In genomic region chr5:116455061-116455460, GRCh38 we compare ENCODE assay signal across 14 cellular contexts.
DNase-seq lines count a peak whose midpoint lies in the region; ATAC-seq and TF ChIP-seq lines count a peak whose summit lies in the region.
"Had no signal": no experiment of that assay in that cellular context is flagged by ENCODE, and none has a peak within 500 bp of the region (broad histone marks: within the 10 kb centered on the region; RNA-seq: fewer than 3 reads in every experiment).

No MANE protein-coding gene starts in this region.

- peaks cover 4 to 24% of the 10 kb centered on the region in 2 donors for H3K4me1 ChIP-seq in thoracic aorta (ENCODE audit: control insufficient read depth in 1 of 2, low read depth in 2 of 2)

- H3K9me3 ChIP-seq in thoracic aorta, result no peaks in the 10 kb centered on the region
- H3K9me3 ChIP-seq: MG63, tibial artery had no signal

- DNase-seq in HT1080 (ENCODE audit: low read depth) (peak; percentile 38), astrocyte of the spinal cord (ENCODE audit: low read depth, low spot score) (peak; percentile 63), kidney glomerular epithelial cell (lab: John Stamatoyannopoulos, UW) (peak; percentile 72), thoracic aorta (ENCODE audit: low spot score) (no peak)
- DNase-seq in activated CD8-positive, alpha-beta memory T cell treated with anti-CD3 and anti-CD28 coated beads for 24 hours, result no peak
- DNase-seq: activated CD4-positive, alpha-beta T cell treated with anti-CD3 and anti-CD28 coated beads, Interleukin-2, amount 10 ng/mL, durations not matched to agents 7 days and 5 days; Calu3; erythroblast; NCI-H2107 had no signal

- no peaks in the 10 kb centered on the region for H3K27me3 ChIP-seq in thoracic aorta (replicated peaks; ENCODE audit: insufficient read depth)
- H3K27me3 ChIP-seq: MG63, tibial artery had no signal

- in situ Hi-C loops in astrocyte of the spinal cord (cut with HindIII; ENCODE audit: low sequenced_read_pairs), result no loop called here

- ATAC-seq in thoracic aorta (ENCODE audit: insufficient number of reproducible peaks, low FRiP score, low read depth) (no peak), GM21737 (IDR thresholded peaks at IDR 0.05; ENCODE audit: unreplicated experiment) (no peak), GM19023 (IDR thresholded peaks at IDR 0.05; ENCODE audit: unreplicated experiment) (no peak)

- no peaks in the 10 kb centered on the region for H3K36me3 ChIP-seq in thoracic aorta
- H3K36me3 ChIP-seq: MG63, tibial artery had no signal

- no peak for TF ChIP-seq CTCF in astrocyte of the spinal cord (IDR thresholded peaks at IDR 0.05; ENCODE audit: low read depth, low read length)
- no peak for TF ChIP-seq CTCF in thoracic aorta (IDR thresholded peaks at IDR 0.05)

- no peak overlapping the region for H3K27ac ChIP-seq in thoracic aorta
- H3K27ac ChIP-seq: skin epidermis, tibial artery had no signal

- no peak overlapping the region for H3K4me3 ChIP-seq in astrocyte of the spinal cord (ENCODE audit: low read depth, low read length)
- H3K4me3 ChIP-seq in thoracic aorta, result peak overlapping the region; percentile 49
- H3K4me3 ChIP-seq: MG63, skin epidermis, tibial artery had no signal

Comparison
In these comparisons a context has a peak if more than half of its experiments do, and no peak if none do; other contexts are left out.
1. DNase-seq: peak in HT1080 (single experiment), astrocyte of the spinal cord (single experiment) and kidney glomerular epithelial cell (single experiment); none in thoracic aorta (single experiment) and activated CD8-positive, alpha-beta memory T cell treated with anti-CD3 and anti-CD28 coated beads for 24 hours (single experiment).